Comparison of ENCODE assay signal across 12 cellular contexts in the genomic region with DNA sequence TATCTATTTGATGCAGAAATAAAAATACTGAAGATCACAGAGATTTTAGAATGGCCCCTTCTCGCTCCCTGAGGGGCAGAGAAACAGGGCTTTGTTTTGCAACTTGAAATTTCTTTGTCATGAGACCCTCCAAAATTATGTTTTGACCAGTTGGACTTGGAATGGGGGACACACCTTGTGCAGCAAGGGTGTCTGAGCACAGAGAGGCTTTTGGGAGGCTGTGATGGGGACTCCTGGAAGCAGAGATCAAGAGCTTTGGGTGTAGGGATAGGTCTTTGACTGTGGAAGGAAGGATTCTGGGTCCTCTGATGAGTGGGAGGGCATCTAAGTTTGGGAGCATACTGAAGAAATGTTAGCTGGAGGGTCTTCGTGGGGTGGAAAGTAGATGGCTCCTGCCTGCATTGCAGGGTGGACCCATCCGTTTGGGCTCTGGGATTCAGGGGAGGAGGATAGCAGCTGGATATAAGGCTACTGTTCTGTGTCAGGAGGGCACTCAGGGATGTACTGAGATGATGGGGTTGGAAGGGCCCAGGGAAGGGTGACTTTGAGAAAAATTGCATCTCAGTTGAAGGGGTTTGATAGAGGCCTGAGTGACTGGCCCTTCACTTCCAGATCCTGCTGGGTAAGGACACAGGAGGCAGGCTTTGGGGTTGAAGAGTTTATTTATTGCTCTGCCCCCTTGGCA. TPM values are rescaled to one million over a fixed set of nuclear protein-coding genes. Genes with fewer than 3 reads are reported as not detected.
DNase-seq lines count a peak whose midpoint lies in the region; ATAC-seq and TF ChIP-seq lines count a peak whose summit lies in the region.
"Had no signal": no experiment of that assay in that cellular context is flagged by ENCODE, and none has a peak within 500 bp of the region (broad histone marks: within the 10 kb centered on the region; RNA-seq: fewer than 3 reads in every experiment).

No MANE protein-coding gene starts in this region.

- peak overlapping the region; percentile 60 for H3K4me3 Mint-ChIP-seq in activated naive CD8-positive, alpha-beta T cell
- H3K4me3 Mint-ChIP-seq in activated naive CD8-positive, alpha-beta T cell treated with anti-CD3 and anti-CD28 coated beads, Interleukin-2, amount 50 U/mL, for 24 hours, result no peak overlapping the region
- H3K4me3 Mint-ChIP-seq in activated T-helper 17 cell treated with anti-CD3 and anti-CD28 coated beads, Interleukin-2, amount 50 U/mL, for 72 hours, result peak overlapping the region; percentile 80
- H3K4me3 Mint-ChIP-seq in naive thymus-derived CD4-positive, alpha-beta T cell, result peak overlapping the region in 9 of 10 donors; percentile 6 to 91 (median 57)
- H3K4me3 Mint-ChIP-seq in type B pancreatic cell (peak overlapping the region; percentile 78), osteocyte (ENCODE audit: unreplicated experiment) (no peak overlapping the region)

- intact Hi-C loops in naive thymus-derived CD4-positive, alpha-beta T cell (cut with micrococcal nuclease), result loop anchor here (1.0 to 10.0 kb wide), 15 partner anchors 46 to 1826 kb away; partner anchors contain the start of genes CLTA (in 1 of the 2), DNAJA1 (in 1 of the 2), HINT2 (in 1 of the 2) and KIF24 (in 1 of the 2)

- H3K9me3 ChIP-seq in naive thymus-derived CD4-positive, alpha-beta T cell (ENCODE audit: control insufficient read depth in 2 of 3, low read length in 3 of 3), result no peaks in the 10 kb centered on the region
- H3K9me3 ChIP-seq in WERI-Rb-1 (ENCODE audit: severe bottlenecking), result no peaks in the 10 kb centered on the region
- H3K9me3 ChIP-seq: Caco-2, right lobe of liver, stomach, vagina had no signal

- CTCF ChIA-PET in naive thymus-derived CD4-positive, alpha-beta T cell (lab: Charles Lee), result interaction anchor here (1.0 to 5.2 kb wide), 8 partner anchors 10 to 123 kb away, joined by 3 to 39 read pairs (median 4); no protein-coding TSS in a partner anchor

- peaks cover 16 to 22% of the 10 kb centered on the region in 2 donors for H3K4me1 ChIP-seq in naive thymus-derived CD4-positive, alpha-beta T cell (ENCODE audit: control insufficient read depth in 2 of 2, insufficient read depth in 2 of 2, low read length in 2 of 2)

- DNase-seq in activated naive CD8-positive, alpha-beta T cell treated with anti-CD3 and anti-CD28 coated beads, Interleukin-2, amount 50 U/mL, for 24 hours, result no peak
- no peak for DNase-seq in naive thymus-derived CD4-positive, alpha-beta T cell
- DNase-seq in type B pancreatic cell (ENCODE audit: extremely low spot score, unreplicated experiment) (peak; percentile 29), osteocyte (ENCODE audit: extremely low spot score, unreplicated experiment) (no peak), WERI-Rb-1 (no peak)
- no peak for DNase-seq in central memory CD4-positive, alpha-beta T cell

- no peaks in the 10 kb centered on the region for H3K36me3 Mint-ChIP-seq in activated naive CD8-positive, alpha-beta T cell
- H3K36me3 Mint-ChIP-seq in activated naive CD8-positive, alpha-beta T cell treated with anti-CD3 and anti-CD28 coated beads, Interleukin-2, amount 50 U/mL, for 24 hours (ENCODE audit: low read depth), result no peaks in the 10 kb centered on the region
- H3K36me3 Mint-ChIP-seq in activated T-helper 17 cell treated with anti-CD3 and anti-CD28 coated beads, Interleukin-2, amount 50 U/mL, for 72 hours (ENCODE audit: low read depth), result no peaks in the 10 kb centered on the region
- peaks cover 0 to 4% (median 0%) of the 10 kb centered on the region in 5 donors for H3K36me3 Mint-ChIP-seq in naive thymus-derived CD4-positive, alpha-beta T cell
- H3K36me3 Mint-ChIP-seq in type B pancreatic cell, result peaks cover 7% of the 10 kb centered on the region
- no peaks in the 10 kb centered on the region for H3K36me3 Mint-ChIP-seq in osteocyte (ENCODE audit: unreplicated experiment)

- no peak overlapping the region for H3K27ac Mint-ChIP-seq in activated naive CD8-positive, alpha-beta T cell
- no peak overlapping the region for H3K27ac Mint-ChIP-seq in activated naive CD8-positive, alpha-beta T cell treated with anti-CD3 and anti-CD28 coated beads, Interleukin-2, amount 50 U/mL, for 24 hours
- H3K27ac Mint-ChIP-seq in activated T-helper 17 cell treated with anti-CD3 and anti-CD28 coated beads, Interleukin-2, amount 50 U/mL, for 72 hours, result peak overlapping the region; percentile 13
- H3K27ac Mint-ChIP-seq in naive thymus-derived CD4-positive, alpha-beta T cell, result peak overlapping the region in 2 of 9 donors; percentile 49 to 86
- no peak overlapping the region for H3K27ac Mint-ChIP-seq in type B pancreatic cell
- H3K27ac Mint-ChIP-seq in osteocyte (ENCODE audit: unreplicated experiment), result no peak overlapping the region

- TF ChIP-seq CTCF in type B pancreatic cell (conservative IDR thresholded peaks at IDR 0.05) (no peak), osteocyte (IDR thresholded peaks at IDR 0.05) (no peak), WERI-Rb-1 (IDR thresholded peaks at IDR 0.05; ENCODE audit: low read depth, low read length) (no peak)

- no peaks in the 10 kb centered on the region for H3K27me3 ChIP-seq in naive thymus-derived CD4-positive, alpha-beta T cell (ENCODE audit: control insufficient read depth in 2 of 2, insufficient read depth in 2 of 2, low read length in 2 of 2)
- H3K27me3 ChIP-seq in WERI-Rb-1 (ENCODE audit: insufficient read depth, low read depth, severe bottlenecking), result no peaks in the 10 kb centered on the region
- H3K27me3 ChIP-seq: right lobe of liver, stomach, vagina had no signal

- H3K36me3 ChIP-seq in naive thymus-derived CD4-positive, alpha-beta T cell (ENCODE audit: control insufficient read depth in 2 of 3, insufficient read depth in 3 of 3, low read length in 3 of 3), result no peaks in the 10 kb centered on the region
- H3K36me3 ChIP-seq in WERI-Rb-1, result no peaks in the 10 kb centered on the region
- H3K36me3 ChIP-seq: right lobe of liver, stomach, vagina had no signal

- ATAC-seq in activated naive CD8-positive, alpha-beta T cell treated with anti-CD3 and anti-CD28 coated beads, Interleukin-2, amount 50 U/mL, for 24 hours, result no peak
- no peak for ATAC-seq in activated T-helper 17 cell treated with anti-CD3 and anti-CD28 coated beads, Interleukin-2, amount 50 U/mL, for 72 hours (replicated peaks)
- no peak for ATAC-seq in naive thymus-derived CD4-positive, alpha-beta T cell

- peaks cover 41% of the 10 kb centered on the region for H3K4me1 Mint-ChIP-seq in activated naive CD8-positive, alpha-beta T cell (ENCODE audit: low read depth)
- peaks cover 38% of the 10 kb centered on the region for H3K4me1 Mint-ChIP-seq in activated naive CD8-positive, alpha-beta T cell treated with anti-CD3 and anti-CD28 coated beads, Interleukin-2, amount 50 U/mL, for 24 hours
- H3K4me1 Mint-ChIP-seq in activated T-helper 17 cell treated with anti-CD3 and anti-CD28 coated beads, Interleukin-2, amount 50 U/mL, for 72 hours, result peaks cover 7% of the 10 kb centered on the region
- H3K4me1 Mint-ChIP-seq in naive thymus-derived CD4-positive, alpha-beta T cell, result peaks cover 27 to 51% (median 46%) of the 10 kb centered on the region in 7 donors
- H3K4me1 Mint-ChIP-seq in type B pancreatic cell (ENCODE audit: unreplicated experiment) (peaks cover 17% of the 10 kb centered on the region), osteocyte (ENCODE audit: unreplicated experiment) (peaks cover 16% of the 10 kb centered on the region)

- H3K4me3 ChIP-seq in naive thymus-derived CD4-positive, alpha-beta T cell (ENCODE audit: low read length), result no peak overlapping the region
- no peak overlapping the region for H3K4me3 ChIP-seq in WERI-Rb-1 (ENCODE audit: low read depth, low read length)

- no peaks in the 10 kb centered on the region for H3K9me3 Mint-ChIP-seq in activated naive CD8-positive, alpha-beta T cell (ENCODE audit: low read depth)
- H3K9me3 Mint-ChIP-seq in activated naive CD8-positive, alpha-beta T cell treated with anti-CD3 and anti-CD28 coated beads, Interleukin-2, amount 50 U/mL, for 24 hours, result no peaks in the 10 kb centered on the region
- no peaks in the 10 kb centered on the region for H3K9me3 Mint-ChIP-seq in activated T-helper 17 cell treated with anti-CD3 and anti-CD28 coated beads, Interleukin-2, amount 50 U/mL, for 72 hours
- H3K9me3 Mint-ChIP-seq in naive thymus-derived CD4-positive, alpha-beta T cell, result peaks cover 0 to 2% (median 0%) of the 10 kb centered on the region in 11 donors
- H3K9me3 Mint-ChIP-seq in type B pancreatic cell (no peaks in the 10 kb centered on the region), osteocyte (ENCODE audit: unreplicated experiment) (no peaks in the 10 kb centered on the region)

- H3K27ac ChIP-seq in naive thymus-derived CD4-positive, alpha-beta T cell (ENCODE audit: low read depth, low read length), result no peak overlapping the region
- no peak overlapping the region for H3K27ac ChIP-seq in WERI-Rb-1
- H3K27ac ChIP-seq: right lobe of liver, vagina had no signal

- POLR2A ChIA-PET in naive thymus-derived CD4-positive, alpha-beta T cell (lab: Charles Lee), result interaction anchor here (1.5 to 6.1 kb wide), 3 partner anchors 45 to 286 kb away, joined by 3 to 62 read pairs (median 6); no protein-coding TSS in a partner anchor

- no peaks in the 10 kb centered on the region for H3K27me3 Mint-ChIP-seq in activated naive CD8-positive, alpha-beta T cell
- peaks cover 1% of the 10 kb centered on the region for H3K27me3 Mint-ChIP-seq in activated naive CD8-positive, alpha-beta T cell treated with anti-CD3 and anti-CD28 coated beads, Interleukin-2, amount 50 U/mL, for 24 hours
- no peaks in the 10 kb centered on the region for H3K27me3 Mint-ChIP-seq in activated T-helper 17 cell treated with anti-CD3 and anti-CD28 coated beads, Interleukin-2, amount 50 U/mL, for 72 hours
- H3K27me3 Mint-ChIP-seq in naive thymus-derived CD4-positive, alpha-beta T cell, result peaks cover 0 to 11% (median 0%) of the 10 kb centered on the region in 5 donors
- peaks cover 54% of the 10 kb centered on the region for H3K27me3 Mint-ChIP-seq in type B pancreatic cell
- H3K27me3 Mint-ChIP-seq in osteocyte (ENCODE audit: unreplicated experiment), result peaks cover 8% of the 10 kb centered on the region

RNA-seq across cellular contexts. Expression of gene MYORG, which starts 1.8 kb away (rescaled TPM):
- 1 to 10 TPM; 1.6 to 3.5 TPM for total RNA-seq in activated T-helper 17 cell treated with anti-CD3 and anti-CD28 coated beads, Interleukin-2, amount 50 U/mL, for 72 hours
- total RNA-seq in naive thymus-derived CD4-positive, alpha-beta T cell, result 1 to 10 TPM in 2 of 5 experiments, under 1 TPM in 3; 0.60 to 1.9 (median 0.78) TPM
- polyA plus RNA-seq in naive thymus-derived CD4-positive, alpha-beta T cell, result 1 to 10 TPM in 1 of 2 donors, under 1 TPM in 1; 0.28 to 1.4 TPM
- total RNA-seq in type B pancreatic cell (ENCODE audit: low replicate concordance) (11.6 and 24.5 TPM in 2 replicates), osteocyte (1.3 and 2.5 TPM in 2 replicates)

RNA-seq across cellular contexts. Expression of gene NUDT2, which starts 49.1 kb away (rescaled TPM):
- 10 to 100 TPM; 31.2 to 34.9 TPM for total RNA-seq in activated T-helper 17 cell treated with anti-CD3 and anti-CD28 coated beads, Interleukin-2, amount 50 U/mL, for 72 hours
- total RNA-seq in naive thymus-derived CD4-positive, alpha-beta T cell, result 10 to 100 TPM in 4 of 5 experiments, 1 to 10 TPM in 1; 7.5 to 30.0 (median 22.7) TPM
- 10 to 100 TPM; 27.7 to 63.3 TPM for polyA plus RNA-seq in naive thymus-derived CD4-positive, alpha-beta T cell
- total RNA-seq in type B pancreatic cell (ENCODE audit: low replicate concordance) (25.1 and 25.4 TPM in 2 replicates), osteocyte (20.5 and 24.1 TPM in 2 replicates)

RNA-seq across cellular contexts. Expression of gene KIF24, which starts 49.5 kb away (rescaled TPM):
- total RNA-seq in activated T-helper 17 cell treated with anti-CD3 and anti-CD28 coated beads, Interleukin-2, amount 50 U/mL, for 72 hours, result 1 to 10 TPM; 4.9 to 7.1 TPM
- 1 to 10 TPM in 1 of 5 experiments, under 1 TPM in 4; 0.11 to 6.0 (median 0.35) TPM for total RNA-seq in naive thymus-derived CD4-positive, alpha-beta T cell
- under 1 TPM; 0.19 to 0.23 TPM for polyA plus RNA-seq in naive thymus-derived CD4-positive, alpha-beta T cell
- total RNA-seq in type B pancreatic cell (ENCODE audit: low replicate concordance), result 3.5 and 9.6 TPM in 2 replicates
- total RNA-seq in osteocyte, result 1.4 and 1.5 TPM in 2 replicates

Comparison
In these comparisons a context has a peak if more than half of its experiments do, and no peak if none do; other contexts are left out.
1. H3K4me3 Mint-ChIP-seq: peak in activated naive CD8-positive, alpha-beta T cell (single experiment), activated T-helper 17 cell treated with anti-CD3 and anti-CD28 coated beads, Interleukin-2, amount 50 U/mL, for 72 hours (single experiment), naive thymus-derived CD4-positive, alpha-beta T cell (9 of 10) and type B pancreatic cell (single experiment); none in activated naive CD8-positive, alpha-beta T cell treated with anti-CD3 and anti-CD28 coated beads, Interleukin-2, amount 50 U/mL, for 24 hours (single experiment) and osteocyte (single experiment).